23 cellular contexts compared by ENCODE assay signal in genomic region chr10:61565819-61566560, GRCh38.
DNase-seq lines count a peak whose midpoint lies in the region; ATAC-seq, FAIRE-seq and TF ChIP-seq lines count a peak whose summit lies in the region.
"Had no signal": no experiment of that assay in that cellular context is flagged by ENCODE, and none has a peak within 500 bp of the region (broad histone marks: within the 10 kb centered on the region; RNA-seq: fewer than 3 reads in every experiment).

No MANE protein-coding gene starts in this region.

- no peaks in the 10 kb centered on the region for H3K36me3 Mint-ChIP-seq in progenitor cell of endocrine pancreas (ENCODE audit: insufficient read depth)
- H3K36me3 Mint-ChIP-seq: CD4-positive, CD25-positive, alpha-beta regulatory T cell; CD8-positive, alpha-beta memory T cell had no signal

- H3K27me3 ChIP-seq in WERI-Rb-1 (ENCODE audit: insufficient read depth, low read depth, severe bottlenecking) (no peaks in the 10 kb centered on the region), bronchial epithelial cell (ENCODE audit: control insufficient read depth, insufficient read depth, low read length) (no peaks in the 10 kb centered on the region)
- H3K27me3 ChIP-seq: BE2C had no signal

- peak; percentile 63 for ATAC-seq in esophagus mucosa
- ATAC-seq: GM12878, GM23338 had no signal

- H3K4me3 Mint-ChIP-seq in progenitor cell of endocrine pancreas (ENCODE audit: low read depth), result no peak overlapping the region
- H3K4me3 Mint-ChIP-seq: CD4-positive, CD25-positive, alpha-beta regulatory T cell; CD8-positive, alpha-beta memory T cell; GM23338 had no signal

- H3K4me1 Mint-ChIP-seq in progenitor cell of endocrine pancreas (ENCODE audit: low read depth), result no peaks in the 10 kb centered on the region
- H3K4me1 Mint-ChIP-seq: CD4-positive, CD25-positive, alpha-beta regulatory T cell; CD8-positive, alpha-beta memory T cell; GM23338 had no signal

- H3K36me3 ChIP-seq in WERI-Rb-1 (no peaks in the 10 kb centered on the region), bronchial epithelial cell (ENCODE audit: control insufficient read depth, insufficient read depth, low read length) (no peaks in the 10 kb centered on the region)
- H3K36me3 ChIP-seq: BE2C had no signal

- no peak for TF ChIP-seq CTCF in WERI-Rb-1 (IDR thresholded peaks at IDR 0.05; ENCODE audit: low read depth, low read length)
- TF ChIP-seq CTCF in bronchial epithelial cell (IDR thresholded peaks at IDR 0.05; ENCODE audit: insufficient read depth, low read length, severe bottlenecking), result no peak
- no peak for TF ChIP-seq CTCF in retinal pigment epithelial cell (conservative IDR thresholded peaks at IDR 0.05; ENCODE audit: low read depth, low read length)
- no peak for TF ChIP-seq CTCF in progenitor cell of endocrine pancreas (IDR thresholded peaks at IDR 0.05; ENCODE audit: unreplicated experiment)

- no peak for FAIRE-seq in bronchial epithelial cell (lab: Jason Lieb, UNC)
- FAIRE-seq: GM12878, H54, HTR-8/SVneo had no signal

- no peak overlapping the region for H3K27ac ChIP-seq in WERI-Rb-1

- DNase-seq in WERI-Rb-1 (peak; percentile 19), bronchial epithelial cell (ENCODE audit: low read depth) (peak; percentile 89), retinal pigment epithelial cell (ENCODE audit: low read depth) (peak; percentile 39), progenitor cell of endocrine pancreas (ENCODE audit: low spot score, unreplicated experiment) (no peak), NCI-H128 (lab: John Stamatoyannopoulos, UW; ENCODE audit: unreplicated experiment) (no peak), kidney tubule cell (ENCODE audit: low spot score) (no peak)
- DNase-seq: ACHN; BE2C; C1 segment of cervical spinal cord; CD4-positive, CD25-positive, alpha-beta regulatory T cell; CD8-positive, alpha-beta memory T cell; COR-L47; DMS 273 treated with DMSO at 0.1 percent for 48 hours; DMS53; DND-41; EL; HCEC 1CT; IMR-90 had no signal

- no peak overlapping the region for H3K27ac Mint-ChIP-seq in progenitor cell of endocrine pancreas
- H3K27ac Mint-ChIP-seq: CD4-positive, CD25-positive, alpha-beta regulatory T cell; CD8-positive, alpha-beta memory T cell; GM23338 had no signal

- H3K4me3 ChIP-seq in WERI-Rb-1 (ENCODE audit: low read depth, low read length) (no peak overlapping the region), bronchial epithelial cell (ENCODE audit: low read depth, low read length) (no peak overlapping the region), retinal pigment epithelial cell (ENCODE audit: low read length) (no peak overlapping the region)
- H3K4me3 ChIP-seq: GM12878, GM23338 had no signal

- H3K9me3 Mint-ChIP-seq in progenitor cell of endocrine pancreas (ENCODE audit: low read depth), result peaks cover 13% of the 10 kb centered on the region

- H3K9me3 ChIP-seq in WERI-Rb-1 (ENCODE audit: severe bottlenecking), result peaks cover 6% of the 10 kb centered on the region
- H3K9me3 ChIP-seq: BE2C had no signal

- no peaks in the 10 kb centered on the region for H3K27me3 Mint-ChIP-seq in progenitor cell of endocrine pancreas
- H3K27me3 Mint-ChIP-seq: CD4-positive, CD25-positive, alpha-beta regulatory T cell; CD8-positive, alpha-beta memory T cell had no signal

Comparison
In these comparisons a context has a peak if more than half of its experiments do, and no peak if none do; other contexts are left out.
1. DNase-seq: peak in WERI-Rb-1 (single experiment), bronchial epithelial cell (single experiment) and retinal pigment epithelial cell (single experiment); none in progenitor cell of endocrine pancreas (single experiment), NCI-H128 (single experiment) and kidney tubule cell (single experiment).